In the genomic region with DNA sequence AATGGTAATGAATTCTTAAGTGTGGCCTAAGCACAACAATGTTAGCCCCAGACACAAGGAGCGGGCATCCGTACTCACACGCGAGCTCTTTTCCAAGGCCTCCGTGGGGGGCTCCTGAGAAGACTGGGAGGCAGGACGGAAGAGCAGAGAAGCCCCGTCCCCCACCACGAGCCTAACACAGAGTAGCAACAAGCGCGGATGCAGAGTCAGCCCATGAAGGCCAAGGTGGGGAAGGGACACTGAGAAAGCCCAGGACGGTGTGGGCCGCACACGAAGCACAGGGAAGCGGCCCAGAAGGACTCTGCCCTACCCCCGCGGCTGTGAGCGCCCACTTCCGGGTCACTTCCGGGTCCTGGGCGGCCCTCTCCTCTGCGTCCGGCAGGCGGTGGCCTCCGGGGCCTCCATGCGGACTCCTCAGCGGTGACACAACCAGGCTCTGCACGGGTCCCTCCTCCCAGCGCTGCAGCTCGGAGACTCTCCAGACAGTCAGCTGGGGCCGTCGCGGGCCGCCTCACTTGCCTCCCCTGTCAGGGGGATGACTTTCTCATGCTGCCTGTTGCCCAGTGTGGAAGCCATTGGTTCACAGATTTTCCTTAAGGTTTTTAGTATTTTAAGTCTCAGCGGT, we compare ENCODE assay signal across 23 cellular contexts.
DNase-seq lines count a peak whose midpoint lies in the region; ATAC-seq, FAIRE-seq and TF ChIP-seq lines count a peak whose summit lies in the region.
"Had no signal": no experiment of that assay in that cellular context is flagged by ENCODE, and none has a peak within 500 bp of the region (broad histone marks: within the 10 kb centered on the region; RNA-seq: fewer than 3 reads in every experiment).

No MANE protein-coding gene starts in this region.

- no peak for TF ChIP-seq POLR2A in H1 (IDR thresholded peaks at IDR 0.05; ENCODE audit: control extremely low read depth in 1 of 2, low read depth in 2 of 2, low read length in 2 of 2)
- no peak for TF ChIP-seq POLR2A in testis (IDR thresholded peaks at IDR 0.05)

- CTCF ChIA-PET in H1 (lab: Charles Lee; ENCODE audit: partially characterized antibody): interaction anchor here (1.2 kb wide), 1 partner anchor 63 kb away, joined by 3 read pairs; no protein-coding TSS in a partner anchor

- H2BK15ac ChIP-seq in H1 (ENCODE audit: low read length): no peak overlapping the region
- no peak overlapping the region for H2BK15ac ChIP-seq in mesenchymal stem cell (ENCODE audit: low read depth, poor library complexity, severe bottlenecking)

- H2AFZ ChIP-seq in H1 (ENCODE audit: low read length) (0 out of 2 replicates have a peak overlapping the region, but pooled peaks have one; percentile 47), mesenchymal stem cell (ENCODE audit: low read depth, low read length) (no peak overlapping the region)

- ATAC-seq in HG02970 (IDR thresholded peaks at IDR 0.05; ENCODE audit: low FRiP score, unreplicated experiment) (no peak), Right ventricle myocardium superior (ENCODE audit: poor library complexity) (no peak), GM19452 (IDR thresholded peaks at IDR 0.05; ENCODE audit: unreplicated experiment) (no peak)
- ATAC-seq: SK-N-SH treated with all-trans-retinoic acid at 6 μM for 48 hours had no signal

- no peak overlapping the region for H3K4me2 ChIP-seq in H1 (ENCODE audit: insufficient read depth in 1 of 2, low read depth in 2 of 2, low read length in 2 of 2)
- H3K4me2 ChIP-seq in mesenchymal stem cell (ENCODE audit: low read length, poor library complexity, severe bottlenecking): no peak overlapping the region
- H3K4me2 ChIP-seq: KMS-11 had no signal

- H3K56ac ChIP-seq in H1 (replicated peaks; ENCODE audit: insufficient read length, low read depth, low read length): no peak overlapping the region

- H4K8ac ChIP-seq in H1 (ENCODE audit: extremely low read depth, insufficient read depth, low read length): peak overlapping the region; percentile 66; the same call in 1 of the 2 replicates
- peak overlapping the region; percentile 19 for H4K8ac ChIP-seq in mesenchymal stem cell (ENCODE audit: low read length)

- no peak overlapping the region for H2BK5ac ChIP-seq in H1 (ENCODE audit: low read depth, low read length)
- H2BK5ac ChIP-seq in mesenchymal stem cell (ENCODE audit: low read depth, low read length, poor library complexity, severe bottlenecking): no peak overlapping the region

- no peaks in the 10 kb centered on the region for H3K27me3 ChIP-seq in H7 (ENCODE audit: control insufficient read depth, insufficient read depth, low read length)
- H3K27me3 ChIP-seq in H1 (replicated peaks in 1 of 4; ENCODE audit: control insufficient read depth in 3 of 4, extremely low read depth in 1 of 4, insufficient read depth in 3 of 4, low read length in 3 of 4): no peaks in the 10 kb centered on the region
- H3K27me3 ChIP-seq in mesenchymal stem cell (ENCODE audit: control insufficient read depth in 1 of 2, insufficient read depth in 1 of 2, low read length in 2 of 2): no peaks in the 10 kb centered on the region
- no peaks in the 10 kb centered on the region for H3K27me3 ChIP-seq in testis
- H3K27me3 ChIP-seq: Peyer's patch, SJCRH30 had no signal

- TF ChIP-seq CTCF in H1 (IDR thresholded peaks at IDR 0.05; ENCODE audit: control extremely low read depth in 1 of 3, insufficient read depth in 1 of 3, low read depth in 1 of 3, low read length in 3 of 3) (no peak), testis (IDR thresholded peaks at IDR 0.05) (no peak)

- H4K20me1 ChIP-seq in H1 (replicated peaks in 1 of 2; ENCODE audit: control insufficient read depth in 1 of 2, insufficient read depth in 2 of 2, low read length in 2 of 2): no peaks in the 10 kb centered on the region

- H3K23ac ChIP-seq in H1 (ENCODE audit: insufficient read length) (no peak overlapping the region), mesenchymal stem cell (ENCODE audit: low read length in 2 of 2) (no peak overlapping the region)

- H3K9ac ChIP-seq in H1 (replicated peaks in 1 of 4; ENCODE audit: extremely low read depth in 1 of 4, low read depth in 3 of 4, low read length in 3 of 4) (no peak overlapping the region), mesenchymal stem cell (ENCODE audit: low read length) (no peak overlapping the region)
- H3K9ac ChIP-seq: KMS-11 had no signal

- intact Hi-C loops in testis (cut with DNase I; ENCODE audit: low total_unique reads): no loop called here
- intact Hi-C loops in Right ventricle myocardium superior (cut with DNase I): no loop called here

- H3K27ac ChIP-seq in H1 (ENCODE audit: low read depth, low read length): no peak overlapping the region
- H3K27ac ChIP-seq in mesenchymal stem cell (ENCODE audit: low read length, poor library complexity, severe bottlenecking): no peak overlapping the region
- H3K27ac ChIP-seq in testis: no peak overlapping the region
- H3K27ac ChIP-seq: KMS-11, Peyer's patch, SJCRH30 had no signal

- no peak for TF ChIP-seq EP300 in H1 (IDR thresholded peaks at IDR 0.05; ENCODE audit: borderline replicate concordance in 1 of 2, low read depth in 2 of 2, low read length in 2 of 2)

- H3K18ac ChIP-seq in H1 (ENCODE audit: extremely low read depth, low read length) (no peak overlapping the region), mesenchymal stem cell (ENCODE audit: low read depth in 1 of 2, low read length in 2 of 2) (no peak overlapping the region)

- no peaks in the 10 kb centered on the region for H3K79me1 ChIP-seq in H1 (ENCODE audit: low read depth, low read length)
- H3K79me1 ChIP-seq in mesenchymal stem cell (replicated peaks; ENCODE audit: low read length, poor library complexity, severe bottlenecking): no peaks in the 10 kb centered on the region

- H2BK20ac ChIP-seq in H1 (ENCODE audit: low read length): no peak overlapping the region

- H4K5ac ChIP-seq in H1 (ENCODE audit: insufficient read length, low read depth, low read length): no peak overlapping the region

- H3K9me3 ChIP-seq in H1 (ENCODE audit: insufficient read depth in 2 of 2, low read depth in 1 of 2, low read length in 1 of 2) (no peaks in the 10 kb centered on the region), mesenchymal stem cell (ENCODE audit: control insufficient read depth, low read length) (no peaks in the 10 kb centered on the region), testis (no peaks in the 10 kb centered on the region)
- H3K9me3 ChIP-seq: Peyer's patch, SJCRH30 had no signal

- POLR2A ChIA-PET in H1 (lab: Charles Lee; ENCODE audit: partially characterized antibody): interaction anchor here (1.2 kb wide), 1 partner anchor 32 kb away, joined by 3 read pairs; no protein-coding TSS in a partner anchor

- H4K91ac ChIP-seq in H1 (replicated peaks; ENCODE audit: insufficient read length, low read length) (no peak overlapping the region), mesenchymal stem cell (ENCODE audit: low read length) (no peak overlapping the region)

- FAIRE-seq in H1 (lab: Jason Lieb, UNC): no peak
- FAIRE-seq: A204.1, H54 had no signal

- H2AK5ac ChIP-seq in H1 (ENCODE audit: low read depth, low read length) (no peak overlapping the region), mesenchymal stem cell (ENCODE audit: low read length, severe bottlenecking) (no peak overlapping the region)

- 92% methylated on average over 32 of the region's 34 CpGs; no CpG with 5 or more reads in 1 of the 2 experiments for WGBS in H1 (ENCODE audit: extremely low coverage in 1 of 2, insufficient coverage in 1 of 2, insufficient read length in 1 of 2, insufficient replicate concordance in 2 of 2, low coverage in 1 of 2, low lambda C conversion rate in 2 of 2, missing lambda C conversion rate in 1 of 2), 2 experiments
- 92% methylated on average over 33 of the region's 34 CpGs for WGBS in mesenchymal stem cell
- WGBS in testis, 2 donors: 66 to 70% methylated on average over 16 to 34 of the region's 34 CpGs

- no peak for TF ChIP-seq RAD21 in H1 (IDR thresholded peaks at IDR 0.05 in 1 of 2, conservative IDR thresholded peaks at IDR 0.05 in 1 of 2; ENCODE audit: low read depth in 2 of 2, low read length in 2 of 2)

- H3K36me3 ChIP-seq in H7 (replicated peaks; ENCODE audit: control insufficient read depth, insufficient read depth, low read length) (no peaks in the 10 kb centered on the region), H1 (ENCODE audit: control insufficient read depth in 2 of 4, insufficient read depth in 4 of 4, low read length in 3 of 4) (no peaks in the 10 kb centered on the region), mesenchymal stem cell (ENCODE audit: control insufficient read depth in 1 of 2, insufficient read depth in 2 of 2, low read depth in 1 of 2, low read length in 2 of 2) (no peaks in the 10 kb centered on the region), testis (ENCODE audit: low read depth, missing control alignments) (no peaks in the 10 kb centered on the region)
- H3K36me3 ChIP-seq: Peyer's patch, SJCRH30 had no signal

- H2BK120ac ChIP-seq in H1 (replicated peaks; ENCODE audit: low read depth, low read length) (no peak overlapping the region), mesenchymal stem cell (ENCODE audit: low read depth, low read length) (no peak overlapping the region)

- H3K14ac ChIP-seq in H1 (ENCODE audit: insufficient read length) (no peak overlapping the region), mesenchymal stem cell (ENCODE audit: low read length in 2 of 2) (no peak overlapping the region)

- H3K4ac ChIP-seq in H1 (replicated peaks; ENCODE audit: insufficient read length, low read depth, low read length) (no peak overlapping the region), mesenchymal stem cell (ENCODE audit: low read depth in 1 of 2, low read length in 2 of 2) (no peak overlapping the region)

- H3K79me2 ChIP-seq in H1 (ENCODE audit: control insufficient read depth in 1 of 2, insufficient read depth in 2 of 2, low read length in 2 of 2): no peaks in the 10 kb centered on the region

- H3K4me3 ChIP-seq in H7 (ENCODE audit: insufficient read depth, low read depth, low read length) (no peak overlapping the region), H1 (ENCODE audit: extremely low read depth in 1 of 4, insufficient read depth in 2 of 4, low read depth in 3 of 4, low read length in 4 of 4) (no peak overlapping the region), mesenchymal stem cell (ENCODE audit: insufficient read depth in 1 of 2, low read depth in 1 of 2, low read length in 2 of 2) (no peak overlapping the region), testis (peak overlapping the region; percentile 32 to 49)
- H3K4me3 ChIP-seq: Peyer's patch, SJCRH30 had no signal

- H3K4me1 ChIP-seq in H1 (replicated peaks in 1 of 4; ENCODE audit: control insufficient read depth in 3 of 4, insufficient read depth in 4 of 4, low read length in 3 of 4) (no peaks in the 10 kb centered on the region; a peak in 3 of 7 replicates), mesenchymal stem cell (ENCODE audit: control insufficient read depth, insufficient read depth, low read depth, low read length) (no peaks in the 10 kb centered on the region), testis (no peaks in the 10 kb centered on the region)
- H3K4me1 ChIP-seq: Peyer's patch, SJCRH30 had no signal

- H2BK12ac ChIP-seq in H1 (ENCODE audit: low read depth, low read length) (no peak overlapping the region), mesenchymal stem cell (ENCODE audit: low read length in 2 of 2) (no peak overlapping the region)

- DNase-seq in H7: peak; percentile 61
- no peak for DNase-seq in H1 (ENCODE audit: low read depth in 1 of 2, low spot score in 2 of 2)
- DNase-seq in mesenchymal stem cell: no peak
- peak; percentile 43 for DNase-seq in testis
- DNase-seq in Right ventricle myocardium superior: no peak
- DNase-seq: C1 segment of cervical spinal cord; CD4-positive, alpha-beta memory T cell; COR-L47; DMS53; HFFc6; MM.1S; NCI-H2029; NCI-H446 treated with DMSO at 0.1 percent for 48 hours; NCI-H526; OCI-M1; Peyer's patch; SJCRH30 had no signal

- no peaks in the 10 kb centered on the region for H3K23me2 ChIP-seq in H1 (ENCODE audit: low read depth, low read length)

Comparison
In these comparisons a context has a peak if more than half of its experiments do, and no peak if none do; other contexts are left out.
1. DNase-seq: peak in H7 (single experiment) and testis (single experiment); none in H1 (0 of 2), mesenchymal stem cell (single experiment) and Right ventricle myocardium superior (single experiment).
2. H3K4me3 ChIP-seq: peak in testis (2 of 2); none in H7 (single experiment), H1 (0 of 4) and mesenchymal stem cell (0 of 2).